In the genomic region with DNA sequence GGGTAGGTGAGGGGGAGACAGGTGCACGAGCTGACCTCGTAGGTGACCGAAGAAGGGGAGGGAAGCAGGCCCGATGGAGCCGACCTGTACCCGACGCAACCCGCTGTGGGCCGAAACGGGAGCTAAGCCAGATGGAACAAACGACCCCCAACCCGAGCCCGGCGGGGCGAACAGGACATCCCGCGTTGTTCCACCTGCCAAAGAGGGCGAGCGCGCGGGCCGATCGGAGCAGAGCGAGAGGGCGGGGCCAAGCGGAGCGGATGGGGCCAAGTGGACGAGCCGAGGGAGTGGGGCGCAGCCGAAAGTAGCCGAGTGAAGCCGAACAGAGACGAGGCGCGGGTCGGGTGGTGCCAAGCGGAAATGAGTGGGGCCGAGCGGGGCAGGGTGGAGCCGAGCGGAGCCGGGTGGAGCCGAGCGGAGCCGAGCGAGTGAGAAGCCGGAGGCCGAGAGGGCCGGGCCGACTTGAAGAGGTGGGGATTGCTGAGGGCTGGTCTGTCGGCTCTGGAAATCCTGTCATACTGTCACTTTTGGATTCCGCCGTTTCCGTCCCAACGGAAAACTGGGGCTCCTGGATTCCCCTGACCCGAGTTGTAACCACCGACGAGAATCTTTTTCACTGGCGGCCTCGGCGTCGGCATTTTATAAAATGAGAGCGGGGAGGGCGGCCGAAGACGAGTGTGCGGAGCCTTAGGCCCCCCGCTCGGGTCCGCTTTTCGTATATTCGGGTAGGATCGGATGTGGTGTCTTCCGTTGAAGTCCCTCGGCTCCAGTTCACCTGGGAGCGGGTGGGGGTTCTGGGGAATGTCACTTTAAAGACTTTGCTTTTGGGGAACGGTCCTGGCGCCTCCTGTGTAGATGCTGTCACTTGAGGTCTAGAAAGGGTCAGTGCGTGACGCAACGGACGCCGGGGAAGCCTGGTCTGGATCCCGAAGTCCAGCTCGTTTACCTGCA, we compare ENCODE assay signal across 8 cellular contexts. TPM values are rescaled to one million over a fixed set of nuclear protein-coding genes. Genes with fewer than 3 reads are reported as not detected.
DNase-seq lines count a peak whose midpoint lies in the region; ATAC-seq, FAIRE-seq and TF ChIP-seq lines count a peak whose summit lies in the region.

No MANE protein-coding gene starts in this region.

- H3K4me3 ChIP-seq in SJCRH30 (peak overlapping the region; percentile 52), gastroesophageal sphincter (peak overlapping the region; percentile 55 to 56), neutrophil (ENCODE audit: low read depth in 1 of 2, low read length in 1 of 2) (peak overlapping the region; percentile 28 to 50)

- peak overlapping the region; percentile 88 for H3K27ac Mint-ChIP-seq in activated naive CD4-positive, alpha-beta T cell treated with anti-CD3 and anti-CD28 coated beads, Interleukin-2, amount 10 ng/mL, durations not matched to agents 7 days and 5 days

- no peak for TF ChIP-seq EP300 in gastroesophageal sphincter (IDR thresholded peaks at IDR 0.05)

- ATAC-seq in GM21390 (IDR thresholded peaks at IDR 0.05; ENCODE audit: unreplicated experiment): peak; percentile 99
- ATAC-seq in gastroesophageal sphincter: peak; percentile 98

- 1 to 3% methylated on average over 6 to 34 of the region's 86 CpGs for WGBS in gastroesophageal sphincter (ENCODE audit: low coverage in 1 of 2), 2 donors

- H3K9me3 ChIP-seq in SJCRH30 (replicated peaks) (no peaks in the 10 kb centered on the region), gastroesophageal sphincter (peaks cover 0 to 11% (median 0%) of the 10 kb centered on the region in 3 donors), neutrophil (no peaks in the 10 kb centered on the region)

- in situ Hi-C loops in Caki2 (cut with HindIII; ENCODE audit: low pct_unique_long_range_greater_than_20kb, low sequenced_read_pairs): no loop called here

- H3K36me3 ChIP-seq in SJCRH30: no peaks in the 10 kb centered on the region
- no peaks in the 10 kb centered on the region for H3K36me3 ChIP-seq in gastroesophageal sphincter
- no peaks in the 10 kb centered on the region for H3K36me3 ChIP-seq in neutrophil

- peak overlapping the region; percentile 84 for H3K4me3 Mint-ChIP-seq in activated naive CD4-positive, alpha-beta T cell treated with anti-CD3 and anti-CD28 coated beads, Interleukin-2, amount 10 ng/mL, durations not matched to agents 7 days and 5 days

- H3K27me3 ChIP-seq in SJCRH30: peaks cover 4% of the 10 kb centered on the region; the same call in 1 of the 2 replicates
- no peaks in the 10 kb centered on the region for H3K27me3 ChIP-seq in gastroesophageal sphincter
- peaks cover 74% of the 10 kb centered on the region for H3K27me3 ChIP-seq in neutrophil

- peaks cover 36% of the 10 kb centered on the region for H3K4me1 Mint-ChIP-seq in activated naive CD4-positive, alpha-beta T cell treated with anti-CD3 and anti-CD28 coated beads, Interleukin-2, amount 10 ng/mL, durations not matched to agents 7 days and 5 days

- H3K27me3 Mint-ChIP-seq in activated naive CD4-positive, alpha-beta T cell treated with anti-CD3 and anti-CD28 coated beads, Interleukin-2, amount 10 ng/mL, durations not matched to agents 7 days and 5 days: peaks cover 33% of the 10 kb centered on the region

- H3K9me3 Mint-ChIP-seq in activated naive CD4-positive, alpha-beta T cell treated with anti-CD3 and anti-CD28 coated beads, Interleukin-2, amount 10 ng/mL, durations not matched to agents 7 days and 5 days: peaks cover 29% of the 10 kb centered on the region

- peak; percentile 41 to 51 for TF ChIP-seq POLR2A in gastroesophageal sphincter (IDR thresholded peaks at IDR 0.05)

- FAIRE-seq in HTR-8/SVneo (lab: Jason Lieb, UNC): peak; percentile 80

- DNase-seq in Caki2 (ENCODE audit: low read depth): peak; percentile 87
- peak; percentile 87 for DNase-seq in HTR-8/SVneo (ENCODE audit: insufficient read length, low spot score)
- peak; percentile 58 to 62 for DNase-seq in SJCRH30
- peak; percentile 98 for DNase-seq in activated naive CD4-positive, alpha-beta T cell treated with anti-CD3 and anti-CD28 coated beads, Interleukin-2, amount 10 ng/mL, durations not matched to agents 7 days and 5 days
- DNase-seq in stromal cell of bone marrow (ENCODE audit: low read depth): peak; percentile 75

- no peaks in the 10 kb centered on the region for H3K4me1 ChIP-seq in SJCRH30
- H3K4me1 ChIP-seq in gastroesophageal sphincter: peaks cover 0 to 23% (median 11%) of the 10 kb centered on the region in 3 donors
- H3K4me1 ChIP-seq in neutrophil (ENCODE audit: control insufficient read depth in 1 of 2, insufficient read depth in 1 of 2, low read depth in 1 of 2, low read length in 1 of 2): peaks cover 4 to 9% of the 10 kb centered on the region in 2 experiments

- CTCF ChIA-PET in activated naive CD4-positive, alpha-beta T cell treated with anti-CD3 and anti-CD28 coated beads, Interleukin-2, amount 10 ng/mL, durations not matched to agents 7 days and 5 days (lab: Charles Lee): interaction anchor here (0.6 to 3.8 kb wide), 12 partner anchors 11 to 653 kb away, joined by 3 to 25 read pairs (median 6); no protein-coding TSS in a partner anchor

- H3K27ac ChIP-seq in SJCRH30 (no peak overlapping the region), gastroesophageal sphincter (peak overlapping the region; percentile 15 to 85 (median 66)), neutrophil (no peak overlapping the region)

- TF ChIP-seq CTCF in gastroesophageal sphincter (IDR thresholded peaks at IDR 0.05) (no peak), neutrophil (IDR thresholded peaks at IDR 0.05) (no peak)

- peaks cover 6% of the 10 kb centered on the region for H3K36me3 Mint-ChIP-seq in activated naive CD4-positive, alpha-beta T cell treated with anti-CD3 and anti-CD28 coated beads, Interleukin-2, amount 10 ng/mL, durations not matched to agents 7 days and 5 days

RNA-seq across cellular contexts. Expression of a gene that starts 15.6 kb away (rescaled TPM):
- total RNA-seq in Caki2 (2014; rRNA removed; shearing (Covaris generic); ENCODE audit: low replicate concordance): 0.03 and 0.17 TPM in 2 replicates
- not detected in 2 replicates for total RNA-seq in SJCRH30 (2014; rRNA removed; shearing (Covaris generic))
- under 1 TPM in 2 of 4 donors, not detected in 2; 0.13 to 0.77 TPM for total RNA-seq in gastroesophageal sphincter

Comparison
In these comparisons a context has a peak if more than half of its experiments do, and no peak if none do; other contexts are left out.
1. H3K27ac ChIP-seq: peak in gastroesophageal sphincter (4 of 4); none in SJCRH30 (single experiment) and neutrophil (single experiment).
2. Peak in every context shown above with its lines, with median percentiles within 50 percentile points of each other: DNase-seq and H3K4me3 ChIP-seq.